ENCODE assay signal across 9 cellular contexts in the genomic region with DNA sequence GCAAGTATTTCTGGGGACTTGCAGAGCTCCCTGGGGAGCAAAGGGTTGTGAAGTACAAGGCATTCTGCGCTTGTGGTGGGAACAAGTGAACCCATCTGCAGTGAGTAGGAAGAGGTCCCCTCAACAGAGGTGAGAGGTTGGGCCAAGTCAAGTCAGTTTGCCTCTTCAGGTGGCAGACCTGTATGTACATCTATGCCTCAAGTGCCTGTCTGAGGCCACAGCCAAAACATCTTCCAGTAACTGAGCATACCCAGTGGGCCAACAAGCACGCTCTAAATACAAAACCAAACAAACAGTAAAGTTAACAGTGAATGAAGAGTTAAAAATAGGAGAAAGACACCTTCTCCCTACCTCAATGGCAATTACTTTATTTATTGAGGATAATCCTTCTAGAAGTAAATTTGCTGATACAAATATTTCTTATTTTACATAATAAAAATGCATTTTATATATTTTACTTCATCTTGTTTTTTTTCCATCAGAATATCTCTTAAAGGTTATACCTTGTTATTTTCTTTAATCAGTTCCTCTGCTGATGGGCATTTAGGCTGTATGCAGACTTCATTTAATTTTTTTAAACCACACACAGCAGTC. TPM values are rescaled to one million over a fixed set of nuclear protein-coding genes. Genes with fewer than 3 reads are reported as not detected.
DNase-seq lines count a peak whose midpoint lies in the region; ATAC-seq and TF ChIP-seq lines count a peak whose summit lies in the region.
"Had no signal": no experiment of that assay in that cellular context is flagged by ENCODE, and none has a peak within 500 bp of the region (broad histone marks: within the 10 kb centered on the region; RNA-seq: fewer than 3 reads in every experiment).

No MANE protein-coding gene starts in this region.

- H3K27me3 ChIP-seq in muscle layer of duodenum (ENCODE audit: low read depth, low read length): no peaks in the 10 kb centered on the region

- H3K4me1 Mint-ChIP-seq in CD14-positive monocyte: peaks cover 78% of the 10 kb centered on the region
- H3K4me1 Mint-ChIP-seq in activated T-helper 1 cell treated with anti-CD3 and anti-CD28 coated beads, Interleukin-12 subunit alpha, Interleukin-12 subunit beta, Interleukin-2, Interleukin-4 antibody, amounts not matched to agents 30 ng/mL and 10 ng/mL and 1 ng/mL, durations not matched to agents 14 hours and 24 hours and 36 hours (ENCODE audit: low read depth): peaks cover 73% of the 10 kb centered on the region

- peaks cover 18 to 49% of the 10 kb centered on the region in 2 donors for H3K4me1 ChIP-seq in muscle layer of duodenum (ENCODE audit: control insufficient read depth in 1 of 2, insufficient read depth in 2 of 2, low read length in 2 of 2)

- peaks cover 8 to 13% of the 10 kb centered on the region in 2 donors for H3K36me3 Mint-ChIP-seq in CD14-positive monocyte
- peaks cover 24% of the 10 kb centered on the region for H3K36me3 Mint-ChIP-seq in activated T-helper 1 cell treated with anti-CD3 and anti-CD28 coated beads, Interleukin-12 subunit alpha, Interleukin-12 subunit beta, Interleukin-2, Interleukin-4 antibody, amounts not matched to agents 30 ng/mL and 10 ng/mL and 1 ng/mL, durations not matched to agents 14 hours and 24 hours and 36 hours (ENCODE audit: low read depth)

- H3K4me3 Mint-ChIP-seq in CD14-positive monocyte: peak overlapping the region; percentile 94 to 95
- H3K4me3 Mint-ChIP-seq in activated T-helper 1 cell treated with anti-CD3 and anti-CD28 coated beads, Interleukin-12 subunit alpha, Interleukin-12 subunit beta, Interleukin-2, Interleukin-4 antibody, amounts not matched to agents 30 ng/mL and 10 ng/mL and 1 ng/mL, durations not matched to agents 14 hours and 24 hours and 36 hours: peak overlapping the region; percentile 99

- no peaks in the 10 kb centered on the region for H3K9me3 Mint-ChIP-seq in CD14-positive monocyte
- H3K9me3 Mint-ChIP-seq in activated T-helper 1 cell treated with anti-CD3 and anti-CD28 coated beads, Interleukin-12 subunit alpha, Interleukin-12 subunit beta, Interleukin-2, Interleukin-4 antibody, amounts not matched to agents 30 ng/mL and 10 ng/mL and 1 ng/mL, durations not matched to agents 14 hours and 24 hours and 36 hours: no peaks in the 10 kb centered on the region

- no peak for DNase-seq in CD14-positive monocyte (ENCODE audit: low spot score)
- DNase-seq in activated T-helper 1 cell treated with anti-CD3 and anti-CD28 coated beads, Interleukin-12 subunit alpha, Interleukin-12 subunit beta, Interleukin-2, Interleukin-4 antibody, amounts not matched to agents 30 ng/mL and 10 ng/mL and 1 ng/mL, durations not matched to agents 14 hours and 24 hours and 36 hours (ENCODE audit: low spot score): no peak
- DNase-seq in NCI-H1092 treated with DMSO at 0.1 percent for 48 hours (lab: John Stamatoyannopoulos, UW): no peak
- DNase-seq in NCI-H146 (lab: John Stamatoyannopoulos, UW): no peak
- DNase-seq in NCI-H1417 (lab: John Stamatoyannopoulos, UW): no peak
- no peak for DNase-seq in CD1c-positive myeloid dendritic cell (ENCODE audit: extremely low spot score)
- DNase-seq: WERI-Rb-1 had no signal

- intact Hi-C loops in CD14-positive monocyte (cut with micrococcal nuclease): loop anchor here in 1 of 2 donors (10.0 kb wide), 1 partner anchor 406 kb away; no protein-coding TSS in a partner anchor
- intact Hi-C loops in activated T-helper 1 cell treated with anti-CD3 and anti-CD28 coated beads, Interleukin-12 subunit alpha, Interleukin-12 subunit beta, Interleukin-2, Interleukin-4 antibody, amounts not matched to agents 30 ng/mL and 10 ng/mL and 1 ng/mL, durations not matched to agents 14 hours and 24 hours and 36 hours (cut with micrococcal nuclease): loop anchor here (2.0 to 10.0 kb wide), 11 partner anchors 39 to 1434 kb away; a partner anchor contains a TSS

- peaks cover 2 to 4% (median 3%) of the 10 kb centered on the region in 3 donors for H3K27me3 Mint-ChIP-seq in CD14-positive monocyte (ENCODE audit: low read depth in 3 of 3)
- H3K27me3 Mint-ChIP-seq in activated T-helper 1 cell treated with anti-CD3 and anti-CD28 coated beads, Interleukin-12 subunit alpha, Interleukin-12 subunit beta, Interleukin-2, Interleukin-4 antibody, amounts not matched to agents 30 ng/mL and 10 ng/mL and 1 ng/mL, durations not matched to agents 14 hours and 24 hours and 36 hours (ENCODE audit: insufficient read depth): no peaks in the 10 kb centered on the region

- H3K27ac Mint-ChIP-seq in CD14-positive monocyte: peak overlapping the region; percentile 91 to 99 (median 96)
- H3K27ac Mint-ChIP-seq in activated T-helper 1 cell treated with anti-CD3 and anti-CD28 coated beads, Interleukin-12 subunit alpha, Interleukin-12 subunit beta, Interleukin-2, Interleukin-4 antibody, amounts not matched to agents 30 ng/mL and 10 ng/mL and 1 ng/mL, durations not matched to agents 14 hours and 24 hours and 36 hours: peak overlapping the region; percentile 98

- peak overlapping the region; percentile 94 for H3K27ac ChIP-seq in muscle layer of duodenum (ENCODE audit: low read length)
- H3K27ac ChIP-seq: WERI-Rb-1 had no signal

- TF ChIP-seq CTCF in CD14-positive monocyte (IDR thresholded peaks at IDR 0.05): peak; percentile 29

- no peaks in the 10 kb centered on the region for H3K36me3 ChIP-seq in muscle layer of duodenum (ENCODE audit: control insufficient read depth in 1 of 2, insufficient read depth in 2 of 2, low read length in 2 of 2)
- H3K36me3 ChIP-seq: WERI-Rb-1 had no signal

- H3K9me3 ChIP-seq in muscle layer of duodenum (ENCODE audit: control insufficient read depth in 1 of 2, low read length in 2 of 2): no peaks in the 10 kb centered on the region

- peak overlapping the region; percentile 49 to 79 for H3K4me3 ChIP-seq in muscle layer of duodenum (ENCODE audit: low read depth in 1 of 2, low read length in 2 of 2)

- peak; percentile 8 for ATAC-seq in GM21786 (IDR thresholded peaks at IDR 0.05; ENCODE audit: unreplicated experiment)

RNA-seq across cellular contexts. Expression of a gene that starts 2.5 kb away (rescaled TPM):
- 10 to 100 TPM; 20.0 to 21.7 TPM for polyA plus RNA-seq in CD14-positive monocyte
- total RNA-seq in activated T-helper 1 cell treated with anti-CD3 and anti-CD28 coated beads, Interleukin-12 subunit alpha, Interleukin-12 subunit beta, Interleukin-2, Interleukin-4 antibody, amounts not matched to agents 30 ng/mL and 10 ng/mL and 1 ng/mL, durations not matched to agents 14 hours and 24 hours and 36 hours: 125 and 130 TPM in 2 replicates
